ENCODE assay signal across 10 cellular contexts in genomic region chr6:101392561-101393230, GRCh38. TPM values are rescaled to one million over a fixed set of nuclear protein-coding genes. Genes with fewer than 3 reads are reported as not detected.
DNase-seq lines count a peak whose midpoint lies in the region; ATAC-seq and TF ChIP-seq lines count a peak whose summit lies in the region.
"Had no signal": no experiment of that assay in that cellular context is flagged by ENCODE, and none has a peak within 500 bp of the region (broad histone marks: within the 10 kb centered on the region; RNA-seq: fewer than 3 reads in every experiment).

No MANE protein-coding gene starts in this region.

- H3K9me3 Mint-ChIP-seq in stimulated activated naive B cell treated with anti-CD40 and anti-IgM and Interleukin-4, amounts not matched to agents 10 μg/mL and 1 μg/mL and 100 μg/mL, for 72 hours = peaks cover 0 to 1% of the 10 kb centered on the region in 2 donors
- H3K9me3 Mint-ChIP-seq in Caco-2 (ENCODE audit: unreplicated experiment) = no peaks in the 10 kb centered on the region

- no peaks in the 10 kb centered on the region for H3K36me3 ChIP-seq in HUES48 (ENCODE audit: control insufficient read depth, insufficient read depth, low read length)
- H3K36me3 ChIP-seq in iPS-15b (ENCODE audit: control insufficient read depth, insufficient read depth, low read length) = no peaks in the 10 kb centered on the region
- no peaks in the 10 kb centered on the region for H3K36me3 ChIP-seq in Caco-2 (ENCODE audit: control insufficient read depth, insufficient read depth, low read length)
- H3K36me3 ChIP-seq: WERI-Rb-1 had no signal

- intact Hi-C loops in Caco-2 (cut with micrococcal nuclease; ENCODE audit: unreplicated experiment) = no loop called here

- H3K4me3 ChIP-seq in HUES48 (ENCODE audit: low read depth, low read length) (peak overlapping the region; percentile 76), WI38 (ENCODE audit: low read depth, low read length) (peak overlapping the region; percentile 73), iPS-15b (ENCODE audit: low read depth, low read length) (peak overlapping the region; percentile 63), Caco-2 (ENCODE audit: low read depth, low read length) (no peak overlapping the region)
- H3K4me3 ChIP-seq: lung had no signal

- H3K9ac ChIP-seq in HUES48 (ENCODE audit: low read depth, low read length) (no peak overlapping the region), iPS-15b (ENCODE audit: low read depth, low read length) (no peak overlapping the region)

- no peak overlapping the region for H3K4me3 Mint-ChIP-seq in stimulated activated naive B cell treated with anti-CD40 and anti-IgM and Interleukin-4, amounts not matched to agents 10 μg/mL and 1 μg/mL and 100 μg/mL, for 72 hours
- no peak overlapping the region for H3K4me3 Mint-ChIP-seq in Caco-2 (ENCODE audit: unreplicated experiment)

- CTCF ChIA-PET in Caco-2 (lab: Charles Lee) = no interaction called here

- H3K27me3 Mint-ChIP-seq in stimulated activated naive B cell treated with anti-CD40 and anti-IgM and Interleukin-4, amounts not matched to agents 10 μg/mL and 1 μg/mL and 100 μg/mL, for 72 hours = peaks cover 39 to 55% of the 10 kb centered on the region in 2 donors
- peaks cover 3% of the 10 kb centered on the region for H3K27me3 Mint-ChIP-seq in Caco-2 (ENCODE audit: insufficient read depth, unreplicated experiment)

- no TSS peak for BruUV-seq in Caco-2 (replicated peaks; lab: Mats Ljungman, UMichigan)

- H3K27me3 ChIP-seq in HUES48 (ENCODE audit: control insufficient read depth, insufficient read depth, low read length) = peaks cover 70% of the 10 kb centered on the region
- peaks cover 58% of the 10 kb centered on the region for H3K27me3 ChIP-seq in iPS-15b (ENCODE audit: control insufficient read depth, insufficient read depth, low read length)
- H3K27me3 ChIP-seq in Caco-2 (replicated peaks; ENCODE audit: control insufficient read depth, insufficient read depth, low read length) = no peaks in the 10 kb centered on the region

- no peak for ATAC-seq in stimulated activated naive B cell treated with anti-CD40 and anti-IgM and Interleukin-4, amounts not matched to agents 10 μg/mL and 1 μg/mL and 100 μg/mL, for 72 hours (replicated peaks)
- ATAC-seq in HG03045 (IDR thresholded peaks at IDR 0.05; ENCODE audit: unreplicated experiment) = no peak

- DNase-seq in stimulated activated naive B cell treated with anti-CD40 and anti-IgM and Interleukin-4, amounts not matched to agents 10 μg/mL and 1 μg/mL and 100 μg/mL, for 72 hours = no peak
- no peak for DNase-seq in NK-92 (lab: John Stamatoyannopoulos, UW; ENCODE audit: unreplicated experiment)
- no peak for DNase-seq in Caco-2
- DNase-seq: NCI-H187 treated with DMSO at 0.1 percent for 48 hours had no signal

- H3K27ac ChIP-seq in HUES48 (ENCODE audit: low read depth, low read length) = no peak overlapping the region

- H3K4me1 Mint-ChIP-seq in stimulated activated naive B cell treated with anti-CD40 and anti-IgM and Interleukin-4, amounts not matched to agents 10 μg/mL and 1 μg/mL and 100 μg/mL, for 72 hours = peaks cover 0 to 3% of the 10 kb centered on the region in 2 donors
- H3K4me1 Mint-ChIP-seq in Caco-2 (ENCODE audit: low read depth, unreplicated experiment) = no peaks in the 10 kb centered on the region

- TF ChIP-seq CTCF in WI38 (IDR thresholded peaks at IDR 0.05; ENCODE audit: low read depth, low read length) (no peak), Caco-2 (IDR thresholded peaks at IDR 0.05; ENCODE audit: insufficient read depth in 1 of 2, low read depth in 1 of 2, low read length in 1 of 2, severe bottlenecking in 1 of 2, unreplicated experiment in 1 of 2) (no peak)

- H3K27ac Mint-ChIP-seq in stimulated activated naive B cell treated with anti-CD40 and anti-IgM and Interleukin-4, amounts not matched to agents 10 μg/mL and 1 μg/mL and 100 μg/mL, for 72 hours = peak overlapping the region; percentile 14
- H3K27ac Mint-ChIP-seq in Caco-2 (ENCODE audit: unreplicated experiment) = no peak overlapping the region

- no peaks in the 10 kb centered on the region for H3K36me3 Mint-ChIP-seq in stimulated activated naive B cell treated with anti-CD40 and anti-IgM and Interleukin-4, amounts not matched to agents 10 μg/mL and 1 μg/mL and 100 μg/mL, for 72 hours
- no peaks in the 10 kb centered on the region for H3K36me3 Mint-ChIP-seq in Caco-2 (ENCODE audit: insufficient read depth, unreplicated experiment)

- H3K9me3 ChIP-seq in HUES48 (ENCODE audit: control insufficient read depth, insufficient read depth, low read length) (no peaks in the 10 kb centered on the region), iPS-15b (ENCODE audit: control insufficient read depth, insufficient read depth, low read length) (no peaks in the 10 kb centered on the region), Caco-2 (no peaks in the 10 kb centered on the region)

- H3K4me1 ChIP-seq in HUES48 (ENCODE audit: control insufficient read depth, insufficient read depth, low read length) = peaks cover 3% of the 10 kb centered on the region; the same call in 1 of the 2 replicates
- peaks cover 4% of the 10 kb centered on the region for H3K4me1 ChIP-seq in iPS-15b (ENCODE audit: control insufficient read depth, insufficient read depth, low read length)
- no peaks in the 10 kb centered on the region for H3K4me1 ChIP-seq in Caco-2

- POLR2A ChIA-PET in Caco-2 (lab: Charles Lee) = no interaction called here

RNA-seq across cellular contexts. Expression of gene GRIK2, which starts 0.8 kb away (rescaled TPM):
- total RNA-seq in Caco-2 (2022) = 0.29 TPM in 1 of 2 replicates, not detected in the other
